22 cellular contexts compared by ENCODE assay signal in the genomic region with DNA sequence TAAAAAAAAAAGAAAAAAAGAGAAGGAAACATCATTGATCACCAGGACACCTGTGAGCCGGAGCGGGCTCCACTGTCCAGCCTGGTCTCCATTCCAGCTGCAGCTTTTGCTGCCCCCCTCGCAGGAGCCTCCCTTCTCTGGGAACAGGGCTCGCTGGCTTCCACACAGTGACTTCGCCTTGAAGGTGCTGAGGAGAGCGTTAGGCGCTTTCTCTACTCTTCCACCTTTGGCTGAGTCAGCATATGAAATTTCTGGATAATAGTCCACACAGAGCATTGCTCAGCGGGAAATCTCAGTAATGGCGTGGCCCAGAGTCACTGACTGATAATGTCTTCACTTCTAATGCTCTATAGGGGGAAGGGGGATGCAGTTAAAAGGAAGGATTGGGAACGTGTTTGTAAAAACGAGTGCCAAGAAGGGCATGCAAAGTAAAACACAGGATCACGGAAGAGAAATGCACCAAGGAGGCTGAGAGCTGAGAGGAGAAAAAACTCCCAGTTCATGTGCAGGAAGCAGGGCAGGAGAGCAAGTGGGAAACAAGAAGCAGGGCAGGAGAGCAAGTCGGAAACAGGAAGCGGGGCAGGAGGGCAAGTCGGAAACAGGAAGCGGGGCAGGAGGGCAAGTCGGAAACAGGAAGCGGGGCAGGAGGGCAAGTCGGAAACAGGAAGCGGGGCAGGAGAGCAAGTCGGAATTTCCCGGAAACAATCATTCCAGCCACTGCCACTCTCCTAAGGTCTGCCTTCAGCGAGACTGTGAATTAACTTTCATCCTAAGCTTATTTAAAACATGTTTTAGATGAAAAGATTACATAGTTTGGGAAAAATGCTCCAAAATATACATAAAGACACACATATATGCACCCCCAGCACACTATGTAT.
DNase-seq lines count a peak whose midpoint lies in the region; ATAC-seq, FAIRE-seq and TF ChIP-seq lines count a peak whose summit lies in the region.
"Had no signal": no experiment of that assay in that cellular context is flagged by ENCODE, and none has a peak within 500 bp of the region (broad histone marks: within the 10 kb centered on the region; RNA-seq: fewer than 3 reads in every experiment).

No MANE protein-coding gene starts in this region.

- H3K36me3 ChIP-seq in HepG2 (replicated peaks in 1 of 2; ENCODE audit: control insufficient read depth in 1 of 2, insufficient read depth in 2 of 2, low read length in 2 of 2) (no peaks in the 10 kb centered on the region), kidney (ENCODE audit: control insufficient read depth in 1 of 2, insufficient read depth in 2 of 2, low read length in 2 of 2) (no peaks in the 10 kb centered on the region)
- H3K36me3 ChIP-seq: SJCRH30 had no signal

- intact Hi-C loops in HepG2 (cut with micrococcal nuclease; ENCODE audit: unreplicated experiment), result no loop called here
- intact Hi-C loops in kidney (cut with DNase I), result no loop called here

- WGBS in HepG2 (ENCODE audit: low lambda C conversion rate), result 39% methylated on average over 23 of the region's 23 CpGs

- DNase-seq in activated naive CD8-positive, alpha-beta T cell treated with anti-CD3 and anti-CD28 coated beads for 36 hours, result no peak
- DNase-seq in activated naive CD8-positive, alpha-beta T cell treated with anti-CD3 and anti-CD28 coated beads, Interleukin-2, amount 50 U/mL, for 24 hours, result no peak
- peak; percentile 63 for DNase-seq in NCI-H2227 (lab: John Stamatoyannopoulos, UW; ENCODE audit: unreplicated experiment)
- no peak for DNase-seq in HepG2 (ENCODE audit: low spot score)
- DNase-seq in dermis blood vessel endothelial cell, result no peak
- no peak for DNase-seq in kidney
- DNase-seq: ACHN; BE2C; CD4-positive, CD25-positive, alpha-beta regulatory T cell; DMS53; H9; KG1; MM.1S; NCI-H2029; NCI-H345; NCI-H524 treated with DMSO at 0.1 percent for 48 hours; NCI-H774; PC-3; SJCRH30 had no signal

- H3K9ac ChIP-seq in HepG2 (ENCODE audit: insufficient read depth, low read depth, low read length) (no peak overlapping the region), kidney (ENCODE audit: low read length in 2 of 2) (no peak overlapping the region)

- no peak overlapping the region for H3K4me3 Mint-ChIP-seq in activated naive CD8-positive, alpha-beta T cell treated with anti-CD3 and anti-CD28 coated beads for 36 hours
- H3K4me3 Mint-ChIP-seq in activated naive CD8-positive, alpha-beta T cell treated with anti-CD3 and anti-CD28 coated beads, Interleukin-2, amount 50 U/mL, for 24 hours, result no peak overlapping the region
- H3K4me3 Mint-ChIP-seq: H9 had no signal

- no peak for FAIRE-seq in HepG2 (lab: Jason Lieb, UNC)
- no peak for FAIRE-seq in kidney (lab: Jason Lieb, UNC)

- CTCF ChIA-PET in HepG2 (lab: Yijun Ruan, JAX; ENCODE audit: low intra/inter-chr PET ratio, low total read pairs), result no interaction called here

- H3K27ac ChIP-seq in HepG2 (ENCODE audit: extremely low read length, insufficient read depth, low read length) (no peak overlapping the region), kidney (ENCODE audit: low read depth in 2 of 2, low read length in 2 of 2) (no peak overlapping the region)
- H3K27ac ChIP-seq: 22Rv1, SJCRH30 had no signal

- peaks cover 5% of the 10 kb centered on the region for H3K27me3 Mint-ChIP-seq in activated naive CD8-positive, alpha-beta T cell treated with anti-CD3 and anti-CD28 coated beads for 36 hours
- H3K27me3 Mint-ChIP-seq in activated naive CD8-positive, alpha-beta T cell treated with anti-CD3 and anti-CD28 coated beads, Interleukin-2, amount 50 U/mL, for 24 hours, result peaks cover 5% of the 10 kb centered on the region
- H3K27me3 Mint-ChIP-seq: CD4-positive, CD25-positive, alpha-beta regulatory T cell had no signal

- peaks cover 3% of the 10 kb centered on the region for H3K36me3 Mint-ChIP-seq in activated naive CD8-positive, alpha-beta T cell treated with anti-CD3 and anti-CD28 coated beads for 36 hours
- H3K36me3 Mint-ChIP-seq in activated naive CD8-positive, alpha-beta T cell treated with anti-CD3 and anti-CD28 coated beads, Interleukin-2, amount 50 U/mL, for 24 hours (ENCODE audit: low read depth), result no peaks in the 10 kb centered on the region
- H3K36me3 Mint-ChIP-seq: CD4-positive, CD25-positive, alpha-beta regulatory T cell had no signal

- H2AFZ ChIP-seq in HepG2 (ENCODE audit: low read length), result no peak overlapping the region

- no peaks in the 10 kb centered on the region for H3K79me2 ChIP-seq in HepG2 (ENCODE audit: insufficient read depth, low read length)

- H3K27ac Mint-ChIP-seq in activated naive CD8-positive, alpha-beta T cell treated with anti-CD3 and anti-CD28 coated beads for 36 hours, result peak overlapping the region; percentile 11
- no peak overlapping the region for H3K27ac Mint-ChIP-seq in activated naive CD8-positive, alpha-beta T cell treated with anti-CD3 and anti-CD28 coated beads, Interleukin-2, amount 50 U/mL, for 24 hours
- H3K27ac Mint-ChIP-seq: CD4-positive, CD25-positive, alpha-beta regulatory T cell; H9 had no signal

- BruUV-seq in HepG2 (replicated peaks; lab: Mats Ljungman, UMichigan), result no TSS peak

- TF ChIP-seq POLR2A in HepG2 (IDR thresholded peaks at IDR 0.05; ENCODE audit: insufficient read depth in 1 of 2, low read depth in 2 of 2, low read length in 2 of 2), result no peak

- H4K20me1 ChIP-seq in HepG2 (ENCODE audit: insufficient read depth, low read length), result no peaks in the 10 kb centered on the region

- in situ Hi-C loops in HepG2 (cut with HindIII; ENCODE audit: extremely low pct_ligation_motif_present, low pct_unique_long_range_greater_than_20kb), result no loop called here

- no peak for TF ChIP-seq EP300 in HepG2 (IDR thresholded peaks at IDR 0.05; ENCODE audit: low read depth in 2 of 2, low read length in 2 of 2)
- no peak for TF ChIP-seq EP300 in HepG2 (CRISPR knock-in tag; IDR thresholded peaks at IDR 0.05; ENCODE audit: borderline replicate concordance)

- TF ChIP-seq RAD21 in HepG2 (CRISPR knock-in tag; IDR thresholded peaks at IDR 0.05), result no peak

- no peaks in the 10 kb centered on the region for H3K4me1 ChIP-seq in HepG2 (ENCODE audit: insufficient read depth, low read length)
- no peaks in the 10 kb centered on the region for H3K4me1 ChIP-seq in kidney (ENCODE audit: control insufficient read depth in 1 of 2, insufficient read depth in 1 of 2, low read depth in 1 of 2, low read length in 2 of 2)
- H3K4me1 ChIP-seq: BE2C, SJCRH30 had no signal

- H3K9me3 Mint-ChIP-seq in activated naive CD8-positive, alpha-beta T cell treated with anti-CD3 and anti-CD28 coated beads for 36 hours, result peaks cover 3% of the 10 kb centered on the region
- peaks cover 4% of the 10 kb centered on the region for H3K9me3 Mint-ChIP-seq in activated naive CD8-positive, alpha-beta T cell treated with anti-CD3 and anti-CD28 coated beads, Interleukin-2, amount 50 U/mL, for 24 hours

- ATAC-seq in activated naive CD8-positive, alpha-beta T cell treated with anti-CD3 and anti-CD28 coated beads, Interleukin-2, amount 50 U/mL, for 24 hours, result no peak
- ATAC-seq in HepG2 (no peak), HG03565 (IDR thresholded peaks at IDR 0.05; ENCODE audit: unreplicated experiment) (no peak)
- ATAC-seq: PC-3, Right ventricle myocardium inferior had no signal

- no peaks in the 10 kb centered on the region for H3K9me3 ChIP-seq in HepG2 (ENCODE audit: low read length)
- H3K9me3 ChIP-seq in kidney (ENCODE audit: control insufficient read depth in 1 of 2, low read length in 2 of 2), result peaks cover 4 to 9% of the 10 kb centered on the region in 2 donors
- H3K9me3 ChIP-seq: BE2C, SJCRH30 had no signal

- no peak for TF ChIP-seq CTCF in HepG2 (CRISPR knock-in tag; IDR thresholded peaks at IDR 0.05)
- TF ChIP-seq CTCF in kidney (IDR thresholded peaks at IDR 0.05; ENCODE audit: borderline replicate concordance, extremely low read depth, insufficient read depth), result no peak

- H3K4me1 Mint-ChIP-seq in activated naive CD8-positive, alpha-beta T cell treated with anti-CD3 and anti-CD28 coated beads for 36 hours, result no peaks in the 10 kb centered on the region
- no peaks in the 10 kb centered on the region for H3K4me1 Mint-ChIP-seq in activated naive CD8-positive, alpha-beta T cell treated with anti-CD3 and anti-CD28 coated beads, Interleukin-2, amount 50 U/mL, for 24 hours

- H3K4me2 ChIP-seq in HepG2 (ENCODE audit: low read depth, low read length), result no peak overlapping the region

- peaks cover 0 to 17% of the 10 kb centered on the region in 2 experiments; a peak in 3 of 5 replicates for H3K27me3 ChIP-seq in HepG2 (ENCODE audit: control insufficient read depth in 1 of 2, insufficient read depth in 2 of 2, low read length in 2 of 2)
- H3K27me3 ChIP-seq: BE2C had no signal

- H3K4me3 ChIP-seq in HepG2 (replicated peaks in 1 of 3; ENCODE audit: insufficient read depth in 1 of 3, low read depth in 2 of 3, low read length in 3 of 3) (no peak overlapping the region), kidney (ENCODE audit: low read length in 2 of 2) (no peak overlapping the region)
- H3K4me3 ChIP-seq: SJCRH30 had no signal

- POLR2A ChIA-PET in HepG2 (lab: Yijun Ruan, JAX), result no interaction called here

TF ChIP-seq in HepG2, 621 proteins besides CTCF, POLR2A, EP300 and RAD21:
- TF ChIP-seq GABPA (IDR thresholded peaks at IDR 0.05; ENCODE audit: low read depth, low read length) (peak; percentile 35), GABPA (CRISPR knock-in tag; IDR thresholded peaks at IDR 0.05; ENCODE audit: low read depth) (no peak), FOSL1 (CRISPR knock-in tag; IDR thresholded peaks at IDR 0.05; ENCODE audit: borderline replicate concordance) (no peak), MAFK (conservative IDR thresholded peaks at IDR 0.05 in 1 of 2, IDR thresholded peaks at IDR 0.05 in 1 of 2; ENCODE audit: low read length in 2 of 2) (peak; percentile 83 to 85), MAFF (IDR thresholded peaks at IDR 0.05; ENCODE audit: low read depth, low read length) (peak; percentile 78)
